ENCODE assay signal across 10 cellular contexts in the genomic region with DNA sequence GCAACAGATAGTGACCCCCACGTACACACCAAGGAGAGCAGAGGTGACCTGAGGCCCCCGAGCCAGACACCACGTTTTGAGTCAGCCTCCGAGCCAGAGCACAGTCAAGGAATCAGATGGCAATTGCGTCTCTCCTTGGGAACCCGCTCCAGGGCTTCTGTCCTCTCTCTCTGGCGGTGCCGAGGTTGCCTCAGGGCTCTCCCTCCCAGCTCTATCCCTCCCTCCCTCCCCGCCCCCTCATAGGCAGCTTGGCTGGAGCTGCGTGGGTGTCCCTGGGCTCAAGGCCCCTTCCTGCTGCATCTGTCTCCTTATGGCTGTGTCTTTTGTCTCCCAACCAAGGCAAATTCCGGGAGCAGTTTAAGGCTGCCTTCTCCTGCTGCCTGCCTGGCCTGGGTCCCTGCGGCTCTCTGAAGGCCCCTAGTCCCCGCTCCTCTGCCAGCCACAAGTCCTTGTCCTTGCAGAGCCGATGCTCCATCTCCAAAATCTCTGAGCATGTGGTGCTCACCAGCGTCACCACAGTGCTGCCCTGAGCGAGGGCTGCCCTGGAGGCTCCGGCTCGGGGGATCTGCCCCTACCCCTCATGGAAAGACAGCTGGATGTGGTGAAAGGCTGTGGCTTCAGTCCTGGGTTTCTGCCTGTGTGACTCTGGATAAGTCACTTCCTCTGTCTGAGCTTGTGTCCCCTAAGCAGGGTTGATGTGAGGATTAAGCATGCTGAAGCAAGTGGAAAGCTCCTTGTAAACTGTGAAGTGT. TPM values are rescaled to one million over a fixed set of nuclear protein-coding genes. Genes with fewer than 3 reads are reported as not detected.
DNase-seq lines count a peak whose midpoint lies in the region; ATAC-seq and TF ChIP-seq lines count a peak whose summit lies in the region.
"Had no signal": no experiment of that assay in that cellular context is flagged by ENCODE, and none has a peak within 500 bp of the region (broad histone marks: within the 10 kb centered on the region; RNA-seq: fewer than 3 reads in every experiment).

No MANE protein-coding gene starts in this region.

- intact Hi-C loops in posterior cingulate gyrus (cut with DNase I), result no loop called here
- intact Hi-C loops in naive thymus-derived CD4-positive, alpha-beta T cell (cut with micrococcal nuclease), result no loop called here

- TF ChIP-seq CTCF in fibroblast of the aortic adventitia (IDR thresholded peaks at IDR 0.05; ENCODE audit: insufficient read depth, low read length), result no peak

- CTCF ChIA-PET in naive thymus-derived CD4-positive, alpha-beta T cell (lab: Charles Lee), result no interaction called here

- peaks cover 0 to 49% (median 15%) of the 10 kb centered on the region in 3 experiments for H3K36me3 ChIP-seq in naive thymus-derived CD4-positive, alpha-beta T cell (ENCODE audit: control insufficient read depth in 2 of 3, insufficient read depth in 3 of 3, low read length in 3 of 3)

- H3K4me1 Mint-ChIP-seq in naive thymus-derived CD4-positive, alpha-beta T cell, result peaks cover 0 to 8% (median 0%) of the 10 kb centered on the region in 7 donors
- H3K4me1 Mint-ChIP-seq: activated naive CD4-positive, alpha-beta T cell treated with anti-CD3 and anti-CD28 coated beads, Interleukin-2, amount 10 ng/mL, durations not matched to agents 7 days and 5 days had no signal

- peak overlapping the region in 1 of 9 donors; percentile 47 for H3K27ac Mint-ChIP-seq in naive thymus-derived CD4-positive, alpha-beta T cell
- H3K27ac Mint-ChIP-seq: activated naive CD4-positive, alpha-beta T cell treated with anti-CD3 and anti-CD28 coated beads, Interleukin-2, amount 10 ng/mL, durations not matched to agents 7 days and 5 days had no signal

- H3K9me3 Mint-ChIP-seq in naive thymus-derived CD4-positive, alpha-beta T cell, result no peaks in the 10 kb centered on the region
- H3K9me3 Mint-ChIP-seq: activated naive CD4-positive, alpha-beta T cell treated with anti-CD3 and anti-CD28 coated beads, Interleukin-2, amount 10 ng/mL, durations not matched to agents 7 days and 5 days had no signal

- DNase-seq in Daoy (ENCODE audit: low read depth), result peak; percentile 34
- peak; percentile 33 for DNase-seq in fibroblast of the aortic adventitia (ENCODE audit: low read depth)
- DNase-seq in posterior cingulate gyrus, result peak in 8 of 10 donors; percentile 41 to 91 (median 59)
- DNase-seq in stimulated activated CD4-positive, alpha-beta T cell treated with anti-CD3 and anti-CD28 coated beads, Interleukin-1b, Interleukin-23, amount 100 ng/mL, for 48 hours, result no peak
- no peak for DNase-seq in naive thymus-derived CD4-positive, alpha-beta T cell
- no peak for DNase-seq in activated CD4-positive, CD25-positive, alpha-beta regulatory T cell treated with anti-CD3 and anti-CD28 coated beads, Interleukin-2, amount 50 U/mL, for 72 hours
- DNase-seq: activated naive CD4-positive, alpha-beta T cell treated with anti-CD3 and anti-CD28 coated beads, Interleukin-2, amount 10 ng/mL, durations not matched to agents 7 days and 5 days; DMS153 had no signal

- H3K4me1 ChIP-seq in naive thymus-derived CD4-positive, alpha-beta T cell (ENCODE audit: control insufficient read depth in 2 of 2, insufficient read depth in 2 of 2, low read length in 2 of 2), result no peaks in the 10 kb centered on the region

- no peak overlapping the region for H3K27ac ChIP-seq in naive thymus-derived CD4-positive, alpha-beta T cell (ENCODE audit: low read depth, low read length)

- H3K4me3 Mint-ChIP-seq in naive thymus-derived CD4-positive, alpha-beta T cell, result no peak overlapping the region
- H3K4me3 Mint-ChIP-seq: activated naive CD4-positive, alpha-beta T cell treated with anti-CD3 and anti-CD28 coated beads, Interleukin-2, amount 10 ng/mL, durations not matched to agents 7 days and 5 days had no signal

- ATAC-seq in GM19452 (IDR thresholded peaks at IDR 0.05; ENCODE audit: unreplicated experiment), result no peak
- no peak for ATAC-seq in naive thymus-derived CD4-positive, alpha-beta T cell

- H3K27me3 Mint-ChIP-seq in naive thymus-derived CD4-positive, alpha-beta T cell, result no peaks in the 10 kb centered on the region
- H3K27me3 Mint-ChIP-seq: activated naive CD4-positive, alpha-beta T cell treated with anti-CD3 and anti-CD28 coated beads, Interleukin-2, amount 10 ng/mL, durations not matched to agents 7 days and 5 days had no signal

- peaks cover 4 to 47% (median 10%) of the 10 kb centered on the region in 5 donors for H3K36me3 Mint-ChIP-seq in naive thymus-derived CD4-positive, alpha-beta T cell

- no peaks in the 10 kb centered on the region for H3K9me3 ChIP-seq in naive thymus-derived CD4-positive, alpha-beta T cell (ENCODE audit: control insufficient read depth in 2 of 3, low read length in 3 of 3)

- no peaks in the 10 kb centered on the region for H3K27me3 ChIP-seq in naive thymus-derived CD4-positive, alpha-beta T cell (ENCODE audit: control insufficient read depth in 2 of 2, insufficient read depth in 2 of 2, low read length in 2 of 2)

- H3K4me3 ChIP-seq in fibroblast of the aortic adventitia (ENCODE audit: low read depth, low read length), result no peak overlapping the region
- no peak overlapping the region for H3K4me3 ChIP-seq in naive thymus-derived CD4-positive, alpha-beta T cell (ENCODE audit: low read length)

- POLR2A ChIA-PET in naive thymus-derived CD4-positive, alpha-beta T cell (lab: Charles Lee), result no interaction called here

TF ChIP-seq in PFSK-1, 5 proteins besides CTCF, POLR2A, EP300 and RAD21:
- peak; percentile 43 for TF ChIP-seq POLR2AphosphoS5 (IDR thresholded peaks at IDR 0.05; ENCODE audit: low read depth, low read length)
- no peak for TF ChIP-seq FOXP2 (optimal IDR thresholded peaks at IDR 0.05; ENCODE audit: borderline replicate concordance, extremely low read depth, extremely low read length, insufficient read depth)
TF ChIP-seq in PFSK-1: peak in this region for 1.

RNA-seq across cellular contexts. Expression of a gene that starts 9.1 kb away (rescaled TPM):
- total RNA-seq in Daoy (2014; rRNA removed; shearing (Covaris generic)), result not detected in 2 replicates
- polyA plus RNA-seq in PFSK-1 (2012; ENCODE audit: insufficient read length, low read depth), result 14.2 TPM
- 0.18 TPM in 1 of 2 replicates, not detected in the other for total RNA-seq in fibroblast of the aortic adventitia (ENCODE audit: low replicate concordance)
- total RNA-seq in naive thymus-derived CD4-positive, alpha-beta T cell, result not detected
- not detected for polyA plus RNA-seq in naive thymus-derived CD4-positive, alpha-beta T cell

RNA-seq across cellular contexts. Expression of a gene that starts 18.0 kb away (rescaled TPM):
- 109 and 126 TPM in 2 replicates for total RNA-seq in Daoy (2014; rRNA removed; shearing (Covaris generic))
- polyA plus RNA-seq in PFSK-1 (2012; ENCODE audit: insufficient read length, low read depth), result 67.7 TPM
- 33.3 and 59.8 TPM in 2 replicates for total RNA-seq in fibroblast of the aortic adventitia (ENCODE audit: low replicate concordance)
- total RNA-seq in naive thymus-derived CD4-positive, alpha-beta T cell, result 10 to 100 TPM; 37.7 to 49.8 (median 40.8) TPM
- polyA plus RNA-seq in naive thymus-derived CD4-positive, alpha-beta T cell, result 10 to 100 TPM; 74.7 to 87.7 TPM

RNA-seq across cellular contexts. Expression of a gene that starts 50.3 kb away (rescaled TPM):
- total RNA-seq in Daoy (2014; rRNA removed; shearing (Covaris generic)), result 29.9 and 39.1 TPM in 2 replicates
- polyA plus RNA-seq in PFSK-1 (2012; ENCODE audit: insufficient read length, low read depth), result 0.39 TPM
- total RNA-seq in fibroblast of the aortic adventitia (ENCODE audit: low replicate concordance), result 1.2 and 99.8 TPM in 2 replicates
- not detected for total RNA-seq in naive thymus-derived CD4-positive, alpha-beta T cell
- polyA plus RNA-seq in naive thymus-derived CD4-positive, alpha-beta T cell, result not detected

Comparison
In these comparisons a context has a peak if more than half of its experiments do, and no peak if none do; other contexts are left out.
1. DNase-seq: peak in Daoy (single experiment), fibroblast of the aortic adventitia (single experiment) and posterior cingulate gyrus (8 of 10); none in stimulated activated CD4-positive, alpha-beta T cell treated with anti-CD3 and anti-CD28 coated beads, Interleukin-1b, Interleukin-23, amount 100 ng/mL, for 48 hours (single experiment), naive thymus-derived CD4-positive, alpha-beta T cell (0 of 9) and activated CD4-positive, CD25-positive, alpha-beta regulatory T cell treated with anti-CD3 and anti-CD28 coated beads, Interleukin-2, amount 50 U/mL, for 72 hours (single experiment).